Comparison of ENCODE assay signal across 16 cellular contexts in the genomic region with DNA sequence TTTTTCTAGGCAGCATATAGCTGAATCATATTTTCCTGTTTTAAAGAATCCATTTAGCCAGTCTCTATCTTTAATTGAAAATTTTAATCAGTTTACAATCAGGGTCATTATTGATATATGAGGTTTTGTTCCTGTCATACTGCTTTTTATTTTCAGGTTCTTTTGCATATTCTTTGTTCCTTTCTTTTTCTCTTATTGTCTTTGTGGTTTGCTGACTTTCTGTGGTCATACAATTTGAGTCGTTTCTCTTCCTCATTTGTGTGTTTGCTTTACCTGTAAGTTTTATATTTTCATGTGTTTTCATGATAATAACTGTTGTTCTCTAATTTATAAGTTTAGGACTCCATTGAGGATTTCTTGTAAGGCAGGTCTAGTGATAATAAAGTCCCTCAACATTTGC.
DNase-seq lines count a peak whose midpoint lies in the region; ATAC-seq and TF ChIP-seq lines count a peak whose summit lies in the region.
"Had no signal": no experiment of that assay in that cellular context is flagged by ENCODE, and none has a peak within 500 bp of the region (broad histone marks: within the 10 kb centered on the region; RNA-seq: fewer than 3 reads in every experiment).

No MANE protein-coding gene starts in this region.

- H3K4me1 Mint-ChIP-seq in type B pancreatic cell (ENCODE audit: unreplicated experiment), result no peaks in the 10 kb centered on the region
- H3K4me1 Mint-ChIP-seq: T-helper 17 cell had no signal

- peaks cover 8% of the 10 kb centered on the region for H3K9me3 Mint-ChIP-seq in type B pancreatic cell

- H3K27ac ChIP-seq in tibial artery, result no peak overlapping the region
- H3K27ac ChIP-seq: breast epithelium had no signal

- no peaks in the 10 kb centered on the region for H3K27me3 ChIP-seq in tibial artery
- H3K27me3 ChIP-seq: BE2C, breast epithelium had no signal

- peak; percentile 88 for ATAC-seq in GM18858 (IDR thresholded peaks at IDR 0.05; ENCODE audit: unreplicated experiment)
- peak; percentile 84 for ATAC-seq in GM21515 (IDR thresholded peaks at IDR 0.05; ENCODE audit: unreplicated experiment)
- peak; percentile 92 for ATAC-seq in HG02973 (IDR thresholded peaks at IDR 0.05; ENCODE audit: unreplicated experiment)
- ATAC-seq in HG03558 (IDR thresholded peaks at IDR 0.05; ENCODE audit: extremely low read depth, unreplicated experiment), result peak; percentile 57
- ATAC-seq: T-helper 17 cell had no signal

- TF ChIP-seq CTCF in tibial artery (IDR thresholded peaks at IDR 0.05) (no peak), type B pancreatic cell (conservative IDR thresholded peaks at IDR 0.05) (no peak)

- no peaks in the 10 kb centered on the region for H3K36me3 ChIP-seq in tibial artery
- H3K36me3 ChIP-seq: BE2C, breast epithelium had no signal

- H3K27ac Mint-ChIP-seq in type B pancreatic cell, result no peak overlapping the region
- H3K27ac Mint-ChIP-seq: T-helper 17 cell had no signal

- DNase-seq in epidermal melanocyte (ENCODE audit: insufficient read length, low spot score) (no peak), tibial artery (no peak), SKM-1 (lab: John Stamatoyannopoulos, UW; ENCODE audit: unreplicated experiment) (no peak), type B pancreatic cell (ENCODE audit: extremely low spot score, unreplicated experiment) (no peak)
- DNase-seq: activated CD4-positive, alpha-beta T cell treated with anti-CD3 and anti-CD28 coated beads, Interleukin-2, amount 50 U/mL, for 48 hours; activated effector memory CD4-positive, alpha-beta T cell treated with anti-CD3 and anti-CD28 coated beads, Interleukin-2, amount 50 U/mL, for 16 hours; BE2C; kidney; stimulated activated CD4-positive, alpha-beta T cell treated with anti-CD3 and anti-CD28 coated beads, Interleukin-4, amount 100 ng/mL, for 1 hour; stimulated activated naive CD4-positive, alpha-beta T cell treated with Interleukin-2 at 50 U/mL for 16 hours; T-helper 17 cell had no signal

- intact Hi-C loops in tibial artery (cut with DNase I; ENCODE audit: low total_unique reads), result no loop called here

- peaks cover 0 to 6% (median 0%) of the 10 kb centered on the region in 3 donors for H3K9me3 ChIP-seq in tibial artery
- H3K9me3 ChIP-seq: BE2C had no signal

- peaks cover 3% of the 10 kb centered on the region for H3K36me3 Mint-ChIP-seq in type B pancreatic cell

- H3K4me3 Mint-ChIP-seq in type B pancreatic cell, result no peak overlapping the region
- H3K4me3 Mint-ChIP-seq: T-helper 17 cell had no signal

- no peaks in the 10 kb centered on the region for H3K4me1 ChIP-seq in tibial artery
- H3K4me1 ChIP-seq: BE2C, breast epithelium had no signal

- H3K27me3 Mint-ChIP-seq in type B pancreatic cell, result no peaks in the 10 kb centered on the region
- H3K27me3 Mint-ChIP-seq: T-helper 17 cell had no signal

- no peak overlapping the region for H3K4me3 ChIP-seq in tibial artery
- H3K4me3 ChIP-seq: breast epithelium had no signal
